26 cellular contexts compared by ENCODE assay signal in genomic region chr9:93693129-93693528, GRCh38.
"Had no signal": no experiment of that assay in that cellular context is flagged by ENCODE, and none has a peak within 500 bp of the region (broad histone marks: within the 10 kb centered on the region; RNA-seq: fewer than 3 reads in every experiment).

No MANE protein-coding gene starts in this region.

- H3K9me3 ChIP-seq: colonic mucosa had no signal

- H3K27ac ChIP-seq: colonic mucosa, esophagus muscularis mucosa, neural progenitor cell, parathyroid adenoma, right atrium auricular region, thyroid gland, vagina had no signal

- H3K4me1 Mint-ChIP-seq: naive thymus-derived CD4-positive, alpha-beta T cell; nephron; neural progenitor cell; stimulated activated naive CD8-positive, alpha-beta T cell treated with anti-CD3 and anti-CD28 coated beads, Interleukin-15, amount 100 ng/mL, for 72 hours had no signal

- H3K27me3 ChIP-seq: colonic mucosa, esophagus muscularis mucosa, neural progenitor cell, right atrium auricular region, thyroid gland, vagina had no signal

- DNase-seq: colonic mucosa; effector CD8-positive, alpha-beta T cell; kidney; mesendoderm; midbrain; naive thymus-derived CD4-positive, alpha-beta T cell; stimulated activated CD4-positive, alpha-beta T cell treated with anti-CD3 and anti-CD28 coated beads, Interleukin-12 subunit alpha, Interleukin-12 subunit beta, amount 100 ng/mL, for 4 hours; stimulated activated CD4-positive, alpha-beta T cell treated with anti-CD3 and anti-CD28 coated beads, Interleukin-1b, Interleukin-23, amount 100 ng/mL, for 48 hours; stimulated activated CD4-positive, alpha-beta T cell treated with anti-CD3 and anti-CD28 coated beads, Interleukin-4, amount 100 ng/mL, for 1 hour; stimulated activated CD8-positive, alpha-beta memory T cell treated with anti-CD3 and anti-CD28 coated beads, Interleukin-4, amount 100 ng/mL, for 48 hours; stimulated activated naive CD4-positive, alpha-beta T cell; stimulated activated naive CD8-positive, alpha-beta T cell treated with anti-CD3 and anti-CD28 coated beads, Interleukin-15, amount 100 ng/mL, for 72 hours; thyroid gland; trophoblast cell had no signal

- H3K9ac ChIP-seq: neural progenitor cell, parathyroid adenoma had no signal

- H3K79me2 ChIP-seq: parathyroid adenoma had no signal

- H3K4me3 ChIP-seq: colonic mucosa, esophagus muscularis mucosa, lung, neural progenitor cell, right atrium auricular region, smooth muscle cell, thyroid gland, vagina had no signal

- H3K36me3 Mint-ChIP-seq: neural progenitor cell had no signal

- ATAC-seq: left lobe of liver; naive thymus-derived CD4-positive, alpha-beta T cell; sciatic nerve; stimulated activated naive CD8-positive, alpha-beta T cell treated with anti-CD3 and anti-CD28 coated beads, Interleukin-15, amount 100 ng/mL, for 72 hours had no signal

- H3K27ac Mint-ChIP-seq: dendritic cell treated with granulocyte-macrophage colony-stimulating factor and Interleukin-4, amounts not matched to agents 40 ng/mL and 50 ng/mL, for 4 days; naive thymus-derived CD4-positive, alpha-beta T cell; nephron; neural progenitor cell; progenitor cell of endocrine pancreas; stimulated activated naive CD8-positive, alpha-beta T cell treated with anti-CD3 and anti-CD28 coated beads, Interleukin-15, amount 100 ng/mL, for 72 hours had no signal

- H2AFZ ChIP-seq: neural progenitor cell, parathyroid adenoma had no signal

- H3K4me3 Mint-ChIP-seq: dendritic cell treated with granulocyte-macrophage colony-stimulating factor and Interleukin-4, amounts not matched to agents 40 ng/mL and 50 ng/mL, for 4 days; naive thymus-derived CD4-positive, alpha-beta T cell; nephron; neural progenitor cell; stimulated activated naive CD8-positive, alpha-beta T cell treated with anti-CD3 and anti-CD28 coated beads, Interleukin-15, amount 100 ng/mL, for 72 hours had no signal

- H3K36me3 ChIP-seq: colonic mucosa, esophagus muscularis mucosa, neural progenitor cell, right atrium auricular region, thyroid gland, vagina had no signal

- H3K4me1 ChIP-seq: colonic mucosa, esophagus muscularis mucosa, neural progenitor cell, parathyroid adenoma, right atrium auricular region, thyroid gland, vagina had no signal

- H3K4me2 ChIP-seq: neural progenitor cell, smooth muscle cell had no signal
